Comparison of ENCODE assay signal across 1 cellular context in genomic region chr22:26169312-26170111, GRCh38.
TF ChIP-seq lines count a peak whose summit lies in the region.

Gene SEZ6L (plus strand): TSS chr22:26169462. CDS start chr22:26169670, 208 bp downstream.

TF ChIP-seq in HEK293, 187 proteins besides CTCF, POLR2A, EP300 and RAD21 (continued from another document):
- TF ChIP-seq, protein P1, sequence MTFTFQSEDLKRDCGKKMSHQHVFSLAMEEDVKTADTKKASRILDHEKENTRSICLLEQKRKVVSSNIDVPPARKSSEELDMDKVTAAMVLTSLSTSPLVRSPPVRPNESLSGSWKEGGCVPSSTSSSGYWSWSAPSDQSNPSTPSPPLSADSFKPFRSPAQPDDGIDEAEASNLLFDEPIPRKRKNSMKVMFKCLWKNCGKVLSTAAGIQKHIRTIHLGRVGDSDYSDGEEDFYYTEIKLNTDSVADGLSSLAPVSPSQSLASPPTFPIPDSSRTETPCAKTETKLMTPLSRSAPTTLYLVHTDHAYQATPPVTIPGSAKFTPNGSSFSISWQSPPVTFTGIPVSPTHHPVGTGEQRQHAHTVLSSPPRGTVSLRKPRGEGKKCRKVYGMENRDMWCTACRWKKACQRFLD (tag by site-specific recombination; IDR thresholded peaks at IDR 0.05), result no peak
- no peak for TF ChIP-seq IKZF3 (tag by site-specific recombination; IDR thresholded peaks at IDR 0.05)
- 0 out of 2 replicates have a peak, but pooled peaks have one; percentile 38 for TF ChIP-seq ZNF596 (tag by site-specific recombination; IDR thresholded peaks at IDR 0.05)
TF ChIP-seq in HEK293: peak in this region for 7.
